ENCODE assay signal across 2 cellular contexts in genomic region chr12:76685246-76685678, GRCh38.
A peak's percentile ranks its signal among the peaks of the same experiment; 100 is the strongest.
TF ChIP-seq lines count a peak whose summit lies in the region.

No MANE protein-coding gene starts in this region.

TF ChIP-seq in H1, 55 proteins besides CTCF, POLR2A, EP300 and RAD21:
- TF ChIP-seq KDM5A (IDR thresholded peaks at IDR 0.05; ENCODE audit: low read length) (no peak), EGR1 (IDR thresholded peaks at IDR 0.05; ENCODE audit: borderline replicate concordance, low read depth, low read length) (no peak), TBP (IDR thresholded peaks at IDR 0.05; ENCODE audit: low read depth, low read length) (peak; percentile 32; the same call in 1 of the 2 replicates), KDM4A (IDR thresholded peaks at IDR 0.05; ENCODE audit: low read depth, low read length, severe bottlenecking) (no peak), SAP30 (IDR thresholded peaks at IDR 0.05; ENCODE audit: insufficient read depth, insufficient replicate concordance, low read length) (no peak), RFX5 (IDR thresholded peaks at IDR 0.05; ENCODE audit: borderline replicate concordance, low read depth, low read length) (no peak)

TF ChIP-seq in HEK293T, 16 proteins besides CTCF, POLR2A, EP300 and RAD21 (continued from another document):
- TF ChIP-seq NFRKB (IDR thresholded peaks at IDR 0.05), result no peak
- TF ChIP-seq TARDBP (IDR thresholded peaks at IDR 0.05), result no peak
- TF ChIP-seq FOXM1 (IDR thresholded peaks at IDR 0.05; ENCODE audit: borderline replicate concordance), result no peak
- no peak for TF ChIP-seq BHLHE40 (IDR thresholded peaks at IDR 0.05; ENCODE audit: borderline replicate concordance)
- TF ChIP-seq CTBP1 (IDR thresholded peaks at IDR 0.05; ENCODE audit: borderline replicate concordance), result no peak
- TF ChIP-seq PKNOX1 (IDR thresholded peaks at IDR 0.05), result no peak
- no peak for TF ChIP-seq HDGF (IDR thresholded peaks at IDR 0.05; ENCODE audit: borderline replicate concordance)
- TF ChIP-seq FOXK2 (IDR thresholded peaks at IDR 0.05), result no peak
- no peak for TF ChIP-seq SP1 (IDR thresholded peaks at IDR 0.05)
- no peak for TF ChIP-seq ELF4 (IDR thresholded peaks at IDR 0.05)
- TF ChIP-seq LEF1 (IDR thresholded peaks at IDR 0.05; ENCODE audit: borderline replicate concordance), result no peak
- no peak for TF ChIP-seq ZNF384 (IDR thresholded peaks at IDR 0.05)
- TF ChIP-seq FOXA1 (IDR thresholded peaks at IDR 0.05), result no peak
- TF ChIP-seq L3MBTL2 (conservative IDR thresholded peaks at IDR 0.05), result no peak
